29 cellular contexts compared by ENCODE assay signal in genomic region chr2:69890881-69891280, GRCh38.
"Had no signal": no experiment of that assay in that cellular context is flagged by ENCODE, and none has a peak within 500 bp of the region (broad histone marks: within the 10 kb centered on the region; RNA-seq: fewer than 3 reads in every experiment).

No MANE protein-coding gene starts in this region.

- H3K9me3 ChIP-seq: ascending aorta, Peyer's patch, SJCRH30, SK-N-SH had no signal

- ATAC-seq: activated naive CD4-positive, alpha-beta T cell treated with anti-CD3 and anti-CD28 coated beads, Interleukin-2, amount 50 U/mL, for 72 hours; activated naive CD8-positive, alpha-beta T cell treated with anti-CD3 and anti-CD28 coated beads, Interleukin-2, amount 50 U/mL, for 24 hours; activated T-cell treated with anti-CD3 and anti-CD28 coated beads, Interleukin-2, amount 50 U/mL, for 4 hours had no signal

- H3K27ac Mint-ChIP-seq: activated CD4-positive, alpha-beta memory T cell treated with anti-CD3 and anti-CD28 coated beads for 36 hours; activated CD4-positive, alpha-beta T cell treated with anti-CD3 and anti-CD28 coated beads, Interleukin-2, amount 10 ng/mL, durations not matched to agents 7 days and 5 days; activated naive CD4-positive, alpha-beta T cell treated with anti-CD3 and anti-CD28 coated beads, Interleukin-2, amount 50 U/mL, for 72 hours; activated naive CD8-positive, alpha-beta T cell treated with anti-CD3 and anti-CD28 coated beads, Interleukin-2, amount 50 U/mL, for 24 hours; brain had no signal

- H3K9ac ChIP-seq: SK-N-SH had no signal

- H3K27ac ChIP-seq: ascending aorta, cardiac muscle cell, Peyer's patch, RWPE1, SJCRH30, VCaP had no signal

- H3K27me3 ChIP-seq: ascending aorta, cardiac muscle cell, Peyer's patch, SJCRH30 had no signal

- H3K27me3 Mint-ChIP-seq: activated CD4-positive, alpha-beta memory T cell treated with anti-CD3 and anti-CD28 coated beads for 36 hours; activated naive CD8-positive, alpha-beta T cell treated with anti-CD3 and anti-CD28 coated beads, Interleukin-2, amount 50 U/mL, for 24 hours had no signal

- H3K36me3 ChIP-seq: cardiac muscle cell had no signal

- H3K4me3 ChIP-seq: ascending aorta, cardiac muscle cell, Peyer's patch, SJCRH30 had no signal

- DNase-seq: activated CD4-positive, alpha-beta memory T cell treated with anti-CD3 and anti-CD28 coated beads for 36 hours; activated CD4-positive, alpha-beta T cell treated with anti-CD3 and anti-CD28 coated beads, Interleukin-2, amount 10 ng/mL, durations not matched to agents 7 days and 5 days; activated CD4-positive, CD25-positive, alpha-beta regulatory T cell; activated CD8-positive, alpha-beta memory T cell treated with anti-CD3 and anti-CD28 coated beads for 24 hours; activated effector memory CD4-positive, alpha-beta T cell treated with anti-CD3 and anti-CD28 coated beads, Interleukin-2, amount 50 U/mL, for 16 hours; activated naive CD4-positive, alpha-beta T cell treated with Interleukin-2 at 50 U/mL for 16 hours; activated naive CD8-positive, alpha-beta T cell treated with anti-CD3 and anti-CD28 coated beads, Interleukin-2, amount 50 U/mL, for 24 hours; activated T-cell treated with anti-CD3 and anti-CD28 coated beads, Interleukin-2, amount 50 U/mL, for 4 hours; amniotic stem cell; NCI-H1092; NCI-H1417; NCI-H1930; NCI-H2171; NCI-H2227 treated with DMSO at 0.1 percent for 48 hours; NCI-H446 treated with DMSO at 0.1 percent for 48 hours; NCI-H524 treated with DMSO at 0.1 percent for 48 hours; NK-92 treated with Interleukin-12 subunit alpha and Interleukin-12 subunit beta, amount 100 ng/mL, for 24 hours; OCI-M1; Peyer's patch; Right ventricle myocardium superior; SJCRH30; SK-N-SH; T-helper 1 cell had no signal

- H3K9me3 Mint-ChIP-seq: activated CD4-positive, alpha-beta memory T cell treated with anti-CD3 and anti-CD28 coated beads for 36 hours; activated naive CD8-positive, alpha-beta T cell treated with anti-CD3 and anti-CD28 coated beads, Interleukin-2, amount 50 U/mL, for 24 hours; activated T-cell treated with anti-CD3 and anti-CD28 coated beads, Interleukin-2, amount 50 U/mL, for 4 hours had no signal

- H3K4me3 Mint-ChIP-seq: activated CD4-positive, alpha-beta memory T cell treated with anti-CD3 and anti-CD28 coated beads for 36 hours; activated CD4-positive, alpha-beta T cell treated with anti-CD3 and anti-CD28 coated beads, Interleukin-2, amount 10 ng/mL, durations not matched to agents 7 days and 5 days; activated naive CD8-positive, alpha-beta T cell treated with anti-CD3 and anti-CD28 coated beads, Interleukin-2, amount 50 U/mL, for 24 hours; activated T-cell treated with anti-CD3 and anti-CD28 coated beads, Interleukin-2, amount 50 U/mL, for 4 hours had no signal

- H3K4me2 ChIP-seq: SK-N-SH had no signal

- H3K9me2 ChIP-seq: SK-N-SH had no signal
